Comparison of ENCODE assay signal across 8 cellular contexts in genomic region chr6:33313709-33314514, GRCh38. TPM values are rescaled to one million over a fixed set of nuclear protein-coding genes. Genes with fewer than 3 reads are reported as not detected.
DNase-seq lines count a peak whose midpoint lies in the region; ATAC-seq and TF ChIP-seq lines count a peak whose summit lies in the region.

Gene TAPBP (minus strand): TSS chr6:33314078. CDS start chr6:33314041, 37 bp downstream.

- intact Hi-C loops in esophagus squamous epithelium (cut with DNase I): no loop called here

- H3K36me3 Mint-ChIP-seq in activated T-cell treated with anti-CD3 and anti-CD28 coated beads, Interleukin-2, amount 50 U/mL, for 72 hours (ENCODE audit: insufficient read depth in 2 of 2): peaks cover 11 to 31% of the 10 kb centered on the region in 2 donors

- no peaks in the 10 kb centered on the region for H3K9me3 Mint-ChIP-seq in activated T-cell treated with anti-CD3 and anti-CD28 coated beads, Interleukin-2, amount 50 U/mL, for 72 hours

- 0% methylated on average over 10 to 20 of the region's 47 CpGs for WGBS in esophagus squamous epithelium, 2 donors

- H3K27ac Mint-ChIP-seq in activated T-cell treated with anti-CD3 and anti-CD28 coated beads, Interleukin-2, amount 50 U/mL, for 72 hours: peak within 1 kb of the TSS; percentile 98

- no peak for TF ChIP-seq CTCF in esophagus squamous epithelium (IDR thresholded peaks at IDR 0.05)

- H3K4me3 Mint-ChIP-seq in activated T-cell treated with anti-CD3 and anti-CD28 coated beads, Interleukin-2, amount 50 U/mL, for 72 hours: peak within 1 kb of the TSS; percentile 98

- H3K9me3 ChIP-seq in esophagus squamous epithelium (no peaks in the 10 kb centered on the region), muscle layer of duodenum (ENCODE audit: control insufficient read depth in 1 of 2, low read length in 2 of 2) (no peaks in the 10 kb centered on the region)

- H3K4me1 ChIP-seq in esophagus squamous epithelium (peaks cover 26 to 78% (median 52%) of the 10 kb centered on the region in 3 donors), muscle layer of duodenum (ENCODE audit: control insufficient read depth in 1 of 2, insufficient read depth in 2 of 2, low read length in 2 of 2) (peaks cover 11 to 46% of the 10 kb centered on the region in 2 donors)

- H3K4me1 Mint-ChIP-seq in activated T-cell treated with anti-CD3 and anti-CD28 coated beads, Interleukin-2, amount 50 U/mL, for 72 hours (ENCODE audit: low read depth): peaks cover 70% of the 10 kb centered on the region

- no peaks in the 10 kb centered on the region for H3K27me3 Mint-ChIP-seq in activated T-cell treated with anti-CD3 and anti-CD28 coated beads, Interleukin-2, amount 50 U/mL, for 72 hours (ENCODE audit: low read depth)

- H3K4me3 ChIP-seq in esophagus squamous epithelium (peak within 1 kb of the TSS; percentile 72 to 81 (median 76)), muscle layer of duodenum (ENCODE audit: low read depth in 1 of 2, low read length in 2 of 2) (peak within 1 kb of the TSS; percentile 92 to 95)

- TF ChIP-seq POLR2A in esophagus squamous epithelium (IDR thresholded peaks at IDR 0.05): peak in 3 of 4 donors; percentile 15 to 68 (median 60)

- peak within 1 kb of the TSS; percentile 91 to 99 (median 98) for H3K27ac ChIP-seq in esophagus squamous epithelium
- H3K27ac ChIP-seq in muscle layer of duodenum (ENCODE audit: low read length): peak within 1 kb of the TSS; percentile 96

- H3K36me3 ChIP-seq in esophagus squamous epithelium (peaks cover 0 to 38% (median 1%) of the 10 kb centered on the region in 3 donors), muscle layer of duodenum (ENCODE audit: control insufficient read depth in 1 of 2, insufficient read depth in 2 of 2, low read length in 2 of 2) (peaks cover 0 to 6% of the 10 kb centered on the region in 2 donors)

- peak; percentile 38 for DNase-seq in NCI-H2196 treated with DMSO at 0.1 percent for 48 hours (lab: John Stamatoyannopoulos, UW; ENCODE audit: unreplicated experiment)
- no peak for DNase-seq in NCI-H2196 (lab: John Stamatoyannopoulos, UW; ENCODE audit: unreplicated experiment)
- DNase-seq in OCI-M1 (lab: John Stamatoyannopoulos, UW): peak; percentile 90
- DNase-seq in activated T-cell treated with anti-CD3 and anti-CD28 coated beads, Interleukin-2, amount 50 U/mL, for 72 hours: peak; percentile 84 to 88
- DNase-seq in esophagus squamous epithelium (lab: John Stamatoyannopoulos, UW): no peak
- peak; percentile 83 to 87 for DNase-seq in stimulated activated CD8-positive, alpha-beta memory T cell treated with anti-CD3 and anti-CD28 coated beads, Interleukin-7, amount 100 ng/mL, for 4 hours (ENCODE audit: low read depth in 2 of 2)

- ATAC-seq in HG03159 (IDR thresholded peaks at IDR 0.05; ENCODE audit: unreplicated experiment): peak; percentile 38
- ATAC-seq in activated T-cell treated with anti-CD3 and anti-CD28 coated beads, Interleukin-2, amount 50 U/mL, for 72 hours (replicated peaks in 1 of 2): peak; percentile 63

- H3K27me3 ChIP-seq in esophagus squamous epithelium: no peaks in the 10 kb centered on the region
- H3K27me3 ChIP-seq in muscle layer of duodenum (ENCODE audit: low read depth, low read length): no peaks in the 10 kb centered on the region

RNA-seq across cellular contexts. Expression of gene TAPBP, which starts in this region (rescaled TPM):
- 100 to 1,000 TPM; 180 to 210 TPM for total RNA-seq in activated T-cell treated with anti-CD3 and anti-CD28 coated beads, Interleukin-2, amount 50 U/mL, for 72 hours
- 100 to 1,000 TPM in 1 of 4 donors, 10 to 100 TPM in 3; 68.1 to 101 (median 77.0) TPM for total RNA-seq in esophagus squamous epithelium

Comparison
In these comparisons a context has a peak if more than half of its experiments do, and no peak if none do; other contexts are left out.
1. DNase-seq: peak in NCI-H2196 treated with DMSO at 0.1 percent for 48 hours (single experiment), OCI-M1 (single experiment), activated T-cell treated with anti-CD3 and anti-CD28 coated beads, Interleukin-2, amount 50 U/mL, for 72 hours (2 of 2) and stimulated activated CD8-positive, alpha-beta memory T cell treated with anti-CD3 and anti-CD28 coated beads, Interleukin-7, amount 100 ng/mL, for 4 hours (2 of 2); none in NCI-H2196 (single experiment) and esophagus squamous epithelium (single experiment).